In the genomic region with DNA sequence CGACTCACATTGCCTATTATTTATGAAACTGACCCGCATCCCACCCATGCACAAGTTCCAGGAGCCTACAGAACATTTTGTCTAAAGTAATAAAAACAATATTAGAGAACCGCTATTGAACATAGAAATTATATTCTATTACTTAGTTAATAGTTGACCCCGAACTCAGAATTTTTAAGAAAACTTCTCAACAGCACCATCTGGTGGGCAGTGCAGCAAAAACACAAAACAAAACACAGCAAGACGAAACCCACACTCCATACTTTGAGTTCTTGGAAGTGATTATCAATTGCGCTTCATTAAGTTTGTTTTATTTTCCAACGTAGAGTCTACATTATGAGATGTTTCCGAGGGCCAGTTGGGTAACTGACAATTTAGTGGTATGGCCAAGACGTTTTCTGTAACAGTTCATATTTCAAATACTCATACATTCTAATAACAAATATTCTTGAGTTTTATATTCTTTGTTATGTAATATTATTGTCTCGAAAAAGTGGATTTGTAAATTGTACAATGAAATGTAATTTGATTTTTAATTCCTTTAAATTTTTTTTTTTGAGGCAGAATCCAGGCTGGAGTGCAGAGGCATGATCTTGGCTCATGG, we compare ENCODE assay signal across 8 cellular contexts. TPM values are rescaled to one million over a fixed set of nuclear protein-coding genes. Genes with fewer than 3 reads are reported as not detected.
A peak's percentile ranks its signal among the peaks of the same experiment; 100 is the strongest.
DNase-seq lines count a peak whose midpoint lies in the region; ATAC-seq and TF ChIP-seq lines count a peak whose summit lies in the region.

No MANE protein-coding gene starts in this region.

- intact Hi-C loops in CD4-positive, alpha-beta T cell (cut with DNase I, micrococcal nuclease): loop anchor here (2.0 to 5.0 kb wide), 2 partner anchors 300 to 302 kb away; no protein-coding TSS in a partner anchor
- intact Hi-C loops in body of pancreas (cut with DNase I): no loop called here
- intact Hi-C loops in left lung (cut with DNase I): loop anchor here in 1 of 2 donors (5.0 kb wide), 1 partner anchor 300 kb away; no protein-coding TSS in a partner anchor
- intact Hi-C loops in transverse colon (cut with DNase I; ENCODE audit: low total_unique reads): loop anchor here (5.0 kb wide), 1 partner anchor 110 kb away; no protein-coding TSS in a partner anchor

- no peak for ATAC-seq in CD4-positive, alpha-beta T cell (ENCODE audit: poor library complexity)
- ATAC-seq in body of pancreas: no peak
- peak; percentile 69 for ATAC-seq in left lung
- ATAC-seq in GM18517 (IDR thresholded peaks at IDR 0.05; ENCODE audit: unreplicated experiment): no peak

- no peaks in the 10 kb centered on the region for H3K4me1 ChIP-seq in body of pancreas
- peaks cover 5 to 16% of the 10 kb centered on the region in 2 donors for H3K4me1 ChIP-seq in left lung
- H3K4me1 ChIP-seq in transverse colon: peaks cover 5 to 44% (median 25%) of the 10 kb centered on the region in 4 donors

- no peaks in the 10 kb centered on the region for H3K9me3 Mint-ChIP-seq in CD4-positive, alpha-beta T cell

- H3K27ac ChIP-seq in CD4-positive, alpha-beta T cell (ENCODE audit: low read depth, low read length): no peak overlapping the region
- no peak overlapping the region for H3K27ac ChIP-seq in body of pancreas
- H3K27ac ChIP-seq in left lung: no peak overlapping the region
- peak overlapping the region; percentile 84 to 90 (median 86) for H3K27ac ChIP-seq in transverse colon

- POLR2A ChIA-PET in CD4-positive, alpha-beta T cell (lab: Charles Lee): no interaction called here

- H3K27me3 Mint-ChIP-seq in CD4-positive, alpha-beta T cell: peaks cover 5% of the 10 kb centered on the region

- no peak overlapping the region for H3K4me3 ChIP-seq in body of pancreas
- no peak overlapping the region for H3K4me3 ChIP-seq in left lung
- H3K4me3 ChIP-seq in transverse colon: no peak overlapping the region

- TF ChIP-seq EP300 in transverse colon (IDR thresholded peaks at IDR 0.05; ENCODE audit: low read depth): no peak

- 15 to 17% methylated on average over 10 of the region's 10 CpGs for WGBS in body of pancreas, 2 donors
- 14 to 18% methylated on average over 10 of the region's 10 CpGs for WGBS in transverse colon (ENCODE audit: low coverage in 1 of 2), 2 donors

- H3K36me3 Mint-ChIP-seq in CD4-positive, alpha-beta T cell (ENCODE audit: low read depth): no peaks in the 10 kb centered on the region

- CTCF ChIA-PET in CD4-positive, alpha-beta T cell (lab: Charles Lee): interaction anchor here (1.4 kb wide), 1 partner anchor 8 kb away, joined by 3 read pairs; no protein-coding TSS in a partner anchor

- TF ChIP-seq CTCF in CD4-positive, alpha-beta T cell (IDR thresholded peaks at IDR 0.05): peak; percentile 68
- TF ChIP-seq CTCF in GM20000 (IDR thresholded peaks at IDR 0.05; ENCODE audit: extremely low read depth, missing control alignments): peak; percentile 31
- TF ChIP-seq CTCF in body of pancreas (IDR thresholded peaks at IDR 0.05): peak in 6 of 7 experiments; percentile 28 to 66 (median 46)
- TF ChIP-seq CTCF in left lung (IDR thresholded peaks at IDR 0.05): peak; percentile 59 to 63
- peak; percentile 67 to 81 (median 73) for TF ChIP-seq CTCF in transverse colon (IDR thresholded peaks at IDR 0.05)

- H3K9me3 ChIP-seq in CD4-positive, alpha-beta T cell (ENCODE audit: control insufficient read depth, low read length): no peaks in the 10 kb centered on the region
- no peaks in the 10 kb centered on the region for H3K9me3 ChIP-seq in body of pancreas
- no peaks in the 10 kb centered on the region for H3K9me3 ChIP-seq in left lung
- H3K9me3 ChIP-seq in transverse colon: no peaks in the 10 kb centered on the region

- no peaks in the 10 kb centered on the region for H3K4me1 Mint-ChIP-seq in CD4-positive, alpha-beta T cell (ENCODE audit: low read depth)

- H3K27ac Mint-ChIP-seq in CD4-positive, alpha-beta T cell: no peak overlapping the region

- peaks cover 7% of the 10 kb centered on the region for H3K27me3 ChIP-seq in CD4-positive, alpha-beta T cell (ENCODE audit: control insufficient read depth, insufficient read depth, low read length)
- H3K27me3 ChIP-seq in body of pancreas: no peaks in the 10 kb centered on the region
- H3K27me3 ChIP-seq in left lung: no peaks in the 10 kb centered on the region
- no peaks in the 10 kb centered on the region for H3K27me3 ChIP-seq in transverse colon

- DNase-seq in CD4-positive, alpha-beta T cell: peak in 1 of 10 experiments; percentile 3
- DNase-seq in GM20000 (ENCODE audit: low spot score): peak; percentile 26
- peak; percentile 22 for DNase-seq in NCI-H526 treated with DMSO at 0.1 percent for 48 hours (lab: John Stamatoyannopoulos, UW)
- peak; percentile 14 to 43 (median 25) for DNase-seq in body of pancreas
- DNase-seq in left lung: no peak
- peak; percentile 54 for DNase-seq in transverse colon
- DNase-seq in activated gamma-delta T cell treated with Interleukin-2 at 50 U/mL for 16 hours: no peak

- no peak overlapping the region for H3K4me3 Mint-ChIP-seq in CD4-positive, alpha-beta T cell

- no peaks in the 10 kb centered on the region for H3K36me3 ChIP-seq in body of pancreas (replicated peaks in 1 of 2; ENCODE audit: insufficient read depth in 1 of 2, low read depth in 2 of 2)
- H3K36me3 ChIP-seq in left lung: no peaks in the 10 kb centered on the region
- H3K36me3 ChIP-seq in transverse colon: no peaks in the 10 kb centered on the region

- no peak for TF ChIP-seq POLR2A in body of pancreas (IDR thresholded peaks at IDR 0.05)
- no peak for TF ChIP-seq POLR2A in transverse colon (IDR thresholded peaks at IDR 0.05)

- in situ Hi-C loops in transverse colon (cut with MboI; ENCODE audit: low pct_ligation_motif_present in 1 of 4, low pct_unique_long_range_greater_than_20kb in 1 of 4, low sequenced_read_pairs in 3 of 4): loop anchor here in 3 of 4 donors (25.0 kb wide), 1 partner anchor 290 kb away; no protein-coding TSS in a partner anchor

RNA-seq across cellular contexts. Expression of gene C3orf70, which starts 24.0 kb away (rescaled TPM):
- total RNA-seq in CD4-positive, alpha-beta T cell: not detected
- total RNA-seq in body of pancreas: 1 to 10 TPM in 1 of 2 donors, under 1 TPM in 1; 0.99 to 1.0 TPM
- total RNA-seq in left lung: 1 to 10 TPM; 2.2 to 3.8 TPM
- 10 to 100 TPM; 13.9 to 16.4 (median 14.8) TPM for total RNA-seq in transverse colon

Comparison
In these comparisons a context has a peak if more than half of its experiments do, and no peak if none do; other contexts are left out.
1. DNase-seq: peak in GM20000 (single experiment), NCI-H526 treated with DMSO at 0.1 percent for 48 hours (single experiment), body of pancreas (4 of 4) and transverse colon (single experiment); none in left lung (0 of 2) and activated gamma-delta T cell treated with Interleukin-2 at 50 U/mL for 16 hours (single experiment).
2. H3K27ac ChIP-seq: peak in transverse colon (4 of 4); none in CD4-positive, alpha-beta T cell (single experiment), body of pancreas (0 of 4) and left lung (0 of 2).
3. Peak in every context shown above with its lines, with median percentiles within 50 percentile points of each other: CTCF ChIP-seq.